Comparison of ENCODE assay signal across 21 cellular contexts in genomic region chr1:11515403-11516300, GRCh38. TPM values are rescaled to one million over a fixed set of nuclear protein-coding genes. Genes with fewer than 3 reads are reported as not detected.
DNase-seq lines count a peak whose midpoint lies in the region; ATAC-seq and TF ChIP-seq lines count a peak whose summit lies in the region.
"Had no signal": no experiment of that assay in that cellular context is flagged by ENCODE, and none has a peak within 500 bp of the region (broad histone marks: within the 10 kb centered on the region; RNA-seq: fewer than 3 reads in every experiment).

No MANE protein-coding gene starts in this region.

- intact Hi-C loops in CD14-positive monocyte (cut with micrococcal nuclease), result no loop called here
- intact Hi-C loops in left lung (cut with DNase I), result no loop called here
- intact Hi-C loops in posterior vena cava (cut with DNase I), result no loop called here

- ATAC-seq in left lung, result no peak
- no peak for ATAC-seq in GM21619 (IDR thresholded peaks at IDR 0.05; ENCODE audit: unreplicated experiment)
- no peak for ATAC-seq in GM18861 (IDR thresholded peaks at IDR 0.05; ENCODE audit: unreplicated experiment)
- ATAC-seq: GM12878, Right ventricle myocardium inferior had no signal

- TF ChIP-seq EP300 in Ishikawa (IDR thresholded peaks at IDR 0.05; ENCODE audit: borderline replicate concordance), result no peak

- DNase-seq in CD14-positive monocyte (ENCODE audit: low spot score) (peak; percentile 19), left lung (peak; percentile 28 to 74), posterior vena cava (ENCODE audit: low spot score) (peak; percentile 63), GM03348 (ENCODE audit: low spot score) (no peak)
- DNase-seq in stimulated activated CD4-positive, alpha-beta T cell treated with anti-CD3 and anti-CD28 coated beads, Interleukin-12 subunit alpha, Interleukin-12 subunit beta, amount 100 ng/mL, for 4 hours, result no peak
- DNase-seq: Calu3; CD4-positive, alpha-beta T cell; HFFc6; MG63; NCI-H1105; NCI-H1694 treated with DMSO at 0.1 percent for 48 hours; NCI-H446; NCI-H774; PC-9 had no signal

- TF ChIP-seq RAD21 in Ishikawa (IDR thresholded peaks at IDR 0.05; ENCODE audit: low read depth), result no peak

- no peak overlapping the region for H3K27ac ChIP-seq in left lung
- H3K27ac ChIP-seq: HL-60, KMS-11, PC-9 had no signal

- no peak overlapping the region for H3K4me3 Mint-ChIP-seq in CD14-positive monocyte
- H3K4me3 Mint-ChIP-seq: CD4-positive, alpha-beta T cell; HFFc6 had no signal

- H3K4me3 ChIP-seq in left lung, result no peak overlapping the region
- H3K4me3 ChIP-seq: GM12878, MG63, PC-9 had no signal

- peaks cover 1 to 4% (median 3%) of the 10 kb centered on the region in 3 donors for H3K27me3 Mint-ChIP-seq in CD14-positive monocyte (ENCODE audit: low read depth in 3 of 3)
- H3K27me3 Mint-ChIP-seq: CD4-positive, alpha-beta T cell had no signal

- no peaks in the 10 kb centered on the region for H3K4me1 Mint-ChIP-seq in CD14-positive monocyte

- H3K36me3 Mint-ChIP-seq in CD14-positive monocyte, result no peaks in the 10 kb centered on the region

- peaks cover 0 to 15% of the 10 kb centered on the region in 2 donors for H3K9me3 ChIP-seq in left lung
- H3K9me3 ChIP-seq: MG63 had no signal

- H3K36me3 ChIP-seq in left lung, result no peaks in the 10 kb centered on the region
- H3K36me3 ChIP-seq: MG63 had no signal

- H3K27ac Mint-ChIP-seq in CD14-positive monocyte, result peak overlapping the region in 1 of 7 donors; percentile 69
- H3K27ac Mint-ChIP-seq: CD4-positive, alpha-beta T cell; HFFc6 had no signal

- H3K9me3 Mint-ChIP-seq in CD14-positive monocyte, result peaks cover 0 to 16% (median 10%) of the 10 kb centered on the region in 7 donors

- no peaks in the 10 kb centered on the region for H3K27me3 ChIP-seq in left lung
- H3K27me3 ChIP-seq: MG63 had no signal

- no peaks in the 10 kb centered on the region for H3K4me1 ChIP-seq in left lung

- TF ChIP-seq CTCF in CD14-positive monocyte (IDR thresholded peaks at IDR 0.05) (no peak), left lung (IDR thresholded peaks at IDR 0.05) (no peak)

TF ChIP-seq in Ishikawa, 13 proteins besides CTCF, POLR2A, EP300 and RAD21:
- TF ChIP-seq CREB1 (IDR thresholded peaks at IDR 0.05; ENCODE audit: low read depth) (no peak), USF1 (IDR thresholded peaks at IDR 0.05) (peak; percentile 20; the same call in 1 of the 2 replicates), FOXM1 (IDR thresholded peaks at IDR 0.05; ENCODE audit: borderline replicate concordance, low read depth) (no peak)

RNA-seq across cellular contexts. Expression of gene DISP3, which starts 36.7 kb away (rescaled TPM):
- not detected for polyA plus RNA-seq in CD14-positive monocyte
- under 1 TPM; 0.05 to 0.12 TPM for total RNA-seq in left lung
- not detected for total RNA-seq in posterior vena cava
- total RNA-seq: HFFc6, PC-9 had no signal

Comparison
In these comparisons a context has a peak if more than half of its experiments do, and no peak if none do; other contexts are left out.
1. DNase-seq: peak in CD14-positive monocyte (single experiment), left lung (2 of 2) and posterior vena cava (single experiment); none in stimulated activated CD4-positive, alpha-beta T cell treated with anti-CD3 and anti-CD28 coated beads, Interleukin-12 subunit alpha, Interleukin-12 subunit beta, amount 100 ng/mL, for 4 hours (single experiment) and GM03348 (single experiment).